In genomic region chr12:125890983-125891382, GRCh38 we compare ENCODE assay signal across 17 cellular contexts.
DNase-seq lines count a peak whose midpoint lies in the region; ATAC-seq and TF ChIP-seq lines count a peak whose summit lies in the region.
"Had no signal": no experiment of that assay in that cellular context is flagged by ENCODE, and none has a peak within 500 bp of the region (broad histone marks: within the 10 kb centered on the region; RNA-seq: fewer than 3 reads in every experiment).

No MANE protein-coding gene starts in this region.

- POLR2A ChIA-PET in PC-3 (lab: Charles Lee; ENCODE audit: unreplicated experiment), result no interaction called here

- H3K27me3 ChIP-seq in PC-3 (ENCODE audit: low read length) (no peaks in the 10 kb centered on the region), stomach smooth muscle (ENCODE audit: control insufficient read depth in 1 of 2, insufficient read depth in 2 of 2, low read length in 2 of 2) (no peaks in the 10 kb centered on the region)

- H3K27ac ChIP-seq in PC-3 (ENCODE audit: low read length) (no peak overlapping the region), stomach smooth muscle (ENCODE audit: low read length) (peak overlapping the region; percentile 55)
- H3K27ac ChIP-seq: HL-60 had no signal

- H4K20me1 ChIP-seq in PC-3 (ENCODE audit: low read length), result no peaks in the 10 kb centered on the region

- peak overlapping the region; percentile 24 for H3K4me3 Mint-ChIP-seq in chondrocyte (ENCODE audit: unreplicated experiment)

- H3K27me3 Mint-ChIP-seq in chondrocyte (ENCODE audit: low read depth), result no peaks in the 10 kb centered on the region

- DNase-seq in PC-3 (peak; percentile 2), chondrocyte (ENCODE audit: low spot score) (no peak), left kidney (ENCODE audit: low read depth, low spot score) (peak; percentile 32), NCI-H146 treated with DMSO at 0.1 percent for 48 hours (lab: John Stamatoyannopoulos, UW; ENCODE audit: unreplicated experiment) (no peak), posterior vena cava (ENCODE audit: low spot score) (no peak)
- DNase-seq in stimulated activated CD4-positive, alpha-beta T cell treated with anti-CD3 and anti-CD28 coated beads, Interleukin-4, amount 100 ng/mL, for 1 hour, result no peak
- DNase-seq: activated CD4-positive, alpha-beta T cell treated with anti-CD3 and anti-CD28 coated beads for 4 hours; GDM1; NCI-H1048; NCI-H2107; NCI-H526 treated with DMSO at 0.1 percent for 48 hours; nucleus accumbens; stimulated activated CD4-positive, alpha-beta T cell treated with anti-CD3 and anti-CD28 coated beads, Interleukin-2, amount 100 ng/mL, for 48 hours had no signal

- no peaks in the 10 kb centered on the region for H3K4me1 ChIP-seq in PC-3 (ENCODE audit: insufficient read depth, low read length)
- H3K4me1 ChIP-seq in stomach smooth muscle (ENCODE audit: control insufficient read depth, insufficient read depth, low read length), result peaks cover 10% of the 10 kb centered on the region

- ATAC-seq in PC-3, result no peak
- ATAC-seq in HG03565 (IDR thresholded peaks at IDR 0.05; ENCODE audit: unreplicated experiment), result no peak
- ATAC-seq: K562 had no signal

- peaks cover 50% of the 10 kb centered on the region for H3K4me1 Mint-ChIP-seq in chondrocyte (ENCODE audit: low read depth)

- H3K4me2 ChIP-seq in PC-3 (ENCODE audit: low read length), result no peak overlapping the region

- H3K4me3 ChIP-seq in PC-3 (ENCODE audit: low read length), result no peak overlapping the region
- peak overlapping the region in 1 of 2 donors; percentile 30 for H3K4me3 ChIP-seq in stomach smooth muscle (ENCODE audit: low read length in 2 of 2)
- H3K4me3 ChIP-seq: K562 had no signal

- no TSS peak for BruUV-seq in PC-3 (replicated peaks; lab: Mats Ljungman, UMichigan)

- CTCF ChIA-PET in PC-3 (lab: Charles Lee), result no interaction called here

- no peaks in the 10 kb centered on the region for H3K36me3 ChIP-seq in PC-3 (ENCODE audit: low read depth, low read length)
- H3K36me3 ChIP-seq in stomach smooth muscle (ENCODE audit: control insufficient read depth in 2 of 2, insufficient read depth in 2 of 2, low read length in 2 of 2), result no peaks in the 10 kb centered on the region

- intact Hi-C loops in PC-3 (cut with micrococcal nuclease) (no loop called here), posterior vena cava (cut with DNase I) (no loop called here)

- H3K9me3 ChIP-seq in PC-3 (ENCODE audit: low read length) (no peaks in the 10 kb centered on the region), stomach smooth muscle (ENCODE audit: control insufficient read depth in 2 of 2, low read length in 2 of 2) (no peaks in the 10 kb centered on the region)

- no peaks in the 10 kb centered on the region for H3F3A ChIP-seq in PC-3 (ENCODE audit: low read length, unreplicated experiment)

- H3K79me2 ChIP-seq in PC-3 (ENCODE audit: low read length), result no peaks in the 10 kb centered on the region

- H3K9me3 Mint-ChIP-seq in chondrocyte (ENCODE audit: low read depth), result peaks cover 6% of the 10 kb centered on the region

- H3K36me3 Mint-ChIP-seq in chondrocyte (ENCODE audit: low read depth), result no peaks in the 10 kb centered on the region

- no peak overlapping the region for H2AFZ ChIP-seq in PC-3 (ENCODE audit: low read length)

- H3K9ac ChIP-seq in PC-3 (ENCODE audit: low read length), result no peak overlapping the region
- H3K9ac ChIP-seq in stomach smooth muscle (ENCODE audit: low read length in 2 of 2), result peak overlapping the region in 1 of 2 donors; percentile 7

- no peak for TF ChIP-seq CTCF in PC-3 (conservative IDR thresholded peaks at IDR 0.05; ENCODE audit: low read depth, low read length)
- no peak for TF ChIP-seq CTCF in chondrocyte (IDR thresholded peaks at IDR 0.05)

- H3K9me2 ChIP-seq in PC-3 (replicated peaks; ENCODE audit: low read length), result no peaks in the 10 kb centered on the region

- H3K27ac Mint-ChIP-seq in chondrocyte (ENCODE audit: unreplicated experiment), result peak overlapping the region; percentile 97

Comparison
In these comparisons a context has a peak if more than half of its experiments do, and no peak if none do; other contexts are left out.
1. DNase-seq: peak in PC-3 (single experiment) and left kidney (single experiment); none in chondrocyte (single experiment), NCI-H146 treated with DMSO at 0.1 percent for 48 hours (single experiment), posterior vena cava (single experiment) and stimulated activated CD4-positive, alpha-beta T cell treated with anti-CD3 and anti-CD28 coated beads, Interleukin-4, amount 100 ng/mL, for 1 hour (single experiment).